In genomic region chr11:111935331-111936044, GRCh38 we compare ENCODE assay signal across 12 cellular contexts. TPM values are rescaled to one million over a fixed set of nuclear protein-coding genes. Genes with fewer than 3 reads are reported as not detected.
DNase-seq lines count a peak whose midpoint lies in the region; ATAC-seq and TF ChIP-seq lines count a peak whose summit lies in the region.
"Had no signal": no experiment of that assay in that cellular context is flagged by ENCODE, and none has a peak within 500 bp of the region (broad histone marks: within the 10 kb centered on the region; RNA-seq: fewer than 3 reads in every experiment).

No MANE protein-coding gene starts in this region.

- peaks cover 35% of the 10 kb centered on the region for H3K4me1 ChIP-seq in DND-41 (ENCODE audit: insufficient read depth, low read length)

- H4K20me1 ChIP-seq in DND-41 (ENCODE audit: insufficient read depth, low read length), result no peaks in the 10 kb centered on the region

- TF ChIP-seq CTCF in DND-41 (IDR thresholded peaks at IDR 0.05; ENCODE audit: borderline replicate concordance, extremely low read depth, low read length, poor library complexity, severe bottlenecking) (no peak), fibroblast of pulmonary artery (IDR thresholded peaks at IDR 0.05; ENCODE audit: low read length, missing control alignments) (no peak)

- peak overlapping the region; percentile 91; the same call in 1 of the 2 replicates for H3K4me2 ChIP-seq in DND-41 (ENCODE audit: insufficient read depth, low read length)

- no peaks in the 10 kb centered on the region for H3K36me3 ChIP-seq in DND-41 (ENCODE audit: insufficient read depth, low read length)

- no peak overlapping the region for H3K27ac ChIP-seq in DND-41 (ENCODE audit: low read length)

- peak overlapping the region; percentile 92 for H2AFZ ChIP-seq in DND-41 (ENCODE audit: low read depth, low read length)

- H3K4me3 ChIP-seq in DND-41 (ENCODE audit: low read depth in 1 of 2, low read length in 2 of 2) (peak overlapping the region in 1 of 2 experiments; percentile 74; a peak in 1 of 4 replicates), fibroblast of pulmonary artery (replicated peaks; ENCODE audit: low read depth, low read length) (no peak overlapping the region)

- H3K9ac ChIP-seq in DND-41 (ENCODE audit: low read depth, low read length), result peak overlapping the region; percentile 64; the same call in 1 of the 2 replicates

- no peaks in the 10 kb centered on the region for H3K9me3 ChIP-seq in DND-41 (ENCODE audit: insufficient read depth, low read length, severe bottlenecking)

- no peak for DNase-seq in DND-41
- DNase-seq in OCI-M1 (lab: John Stamatoyannopoulos, UW), result peak; percentile 62
- DNase-seq in fibroblast of pulmonary artery (ENCODE audit: low read depth), result peak; percentile 57
- DNase-seq in renal cortical epithelial cell (ENCODE audit: low read depth), result peak; percentile 74
- DNase-seq in HUDEP-2 (lab: John Stamatoyannopoulos, UW; ENCODE audit: unreplicated experiment in 76 of 76), result no peak
- DNase-seq in germinal center (ENCODE audit: low spot score), result no peak
- DNase-seq: foreskin melanocyte; NCI-H146; stimulated activated CD4-positive, alpha-beta T cell treated with anti-CD3 and anti-CD28 coated beads, Interleukin-4, amount 100 ng/mL, for 4 hours had no signal

- no peaks in the 10 kb centered on the region for H3K79me2 ChIP-seq in DND-41 (ENCODE audit: insufficient read depth, low read length)

- H3K27me3 ChIP-seq in DND-41 (ENCODE audit: insufficient read depth, low read length, poor library complexity), result no peaks in the 10 kb centered on the region

- no peak for ATAC-seq in DND-41 (ENCODE audit: insufficient read depth, low read depth)
- ATAC-seq in GM21515 (IDR thresholded peaks at IDR 0.05; ENCODE audit: unreplicated experiment), result no peak
- ATAC-seq in GM19452 (IDR thresholded peaks at IDR 0.05; ENCODE audit: unreplicated experiment), result no peak
- ATAC-seq: HCT116 had no signal

RNA-seq across cellular contexts. Expression of gene DIXDC1, which starts 1.7 kb away (rescaled TPM):
- total RNA-seq in renal cortical epithelial cell, result 58.9 and 64.7 TPM in 2 replicates

RNA-seq across cellular contexts. Expression of gene C11orf52, which starts 16.8 kb away (rescaled TPM):
- 9.2 and 15.3 TPM in 2 replicates for total RNA-seq in renal cortical epithelial cell

RNA-seq across cellular contexts. Expression of gene HSPB2, which starts 23.0 kb away (rescaled TPM):
- 0.10 and 0.69 TPM in 2 replicates for total RNA-seq in renal cortical epithelial cell

RNA-seq across cellular contexts. Expression of gene CRYAB, which starts 23.9 kb away (rescaled TPM):
- total RNA-seq in renal cortical epithelial cell, result 63.0 and 179 TPM in 2 replicates

RNA-seq across cellular contexts. Expression of gene CFAP68, which starts 56.1 kb away (rescaled TPM):
- total RNA-seq in renal cortical epithelial cell, result 7.6 and 20.1 TPM in 2 replicates

Comparison
In these comparisons a context has a peak if more than half of its experiments do, and no peak if none do; other contexts are left out.
1. DNase-seq: peak in OCI-M1 (single experiment), fibroblast of pulmonary artery (single experiment) and renal cortical epithelial cell (single experiment); none in DND-41 (single experiment), HUDEP-2 (0 of 76) and germinal center (single experiment).